9 cellular contexts compared by ENCODE assay signal in genomic region chr7:44985033-44985695, GRCh38. TPM values are rescaled to one million over a fixed set of nuclear protein-coding genes. Genes with fewer than 3 reads are reported as not detected.
A peak's percentile ranks its signal among the peaks of the same experiment; 100 is the strongest.
DNase-seq lines count a peak whose midpoint lies in the region; ATAC-seq and TF ChIP-seq lines count a peak whose summit lies in the region.
"Had no signal": no experiment of that assay in that cellular context is flagged by ENCODE, and none has a peak within 500 bp of the region (broad histone marks: within the 10 kb centered on the region; RNA-seq: fewer than 3 reads in every experiment).

No MANE protein-coding gene starts in this region.

- peaks cover 11% of the 10 kb centered on the region for H3K36me3 ChIP-seq in thoracic aorta

- H3K27me3 ChIP-seq in thoracic aorta (replicated peaks; ENCODE audit: insufficient read depth) = no peaks in the 10 kb centered on the region

- peak overlapping the region; percentile 83 for H3K4me3 ChIP-seq in iPS-18c (ENCODE audit: insufficient read depth, low read depth, low read length)
- H3K4me3 ChIP-seq in thoracic aorta = peak overlapping the region; percentile 78

- H3K4me1 Mint-ChIP-seq in activated T-cell treated with anti-CD3 and anti-CD28 coated beads, Interleukin-2, amount 50 U/mL, for 24 hours (ENCODE audit: low read depth) = peaks cover 71% of the 10 kb centered on the region
- H3K4me1 Mint-ChIP-seq in activated T-helper 1 cell treated with anti-CD3 and anti-CD28 coated beads, Interleukin-12 subunit alpha, Interleukin-12 subunit beta, Interleukin-2, Interleukin-4 antibody, amounts not matched to agents 30 ng/mL and 10 ng/mL and 1 ng/mL, durations not matched to agents 14 hours and 24 hours and 36 hours (ENCODE audit: low read depth) = peaks cover 77% of the 10 kb centered on the region

- peaks cover 12 to 36% of the 10 kb centered on the region in 2 donors for H3K4me1 ChIP-seq in thoracic aorta (ENCODE audit: control insufficient read depth in 1 of 2, low read depth in 2 of 2)

- peak; percentile 53 for DNase-seq in activated T-cell treated with anti-CD3 and anti-CD28 coated beads, Interleukin-2, amount 50 U/mL, for 24 hours
- DNase-seq in activated T-cell treated with anti-CD3 and anti-CD28 coated beads for 4 hours = no peak
- no peak for DNase-seq in activated T-helper 1 cell treated with anti-CD3 and anti-CD28 coated beads, Interleukin-12 subunit alpha, Interleukin-12 subunit beta, Interleukin-2, Interleukin-4 antibody, amounts not matched to agents 30 ng/mL and 10 ng/mL and 1 ng/mL, durations not matched to agents 14 hours and 24 hours and 36 hours (ENCODE audit: low spot score)
- no peak for DNase-seq in thoracic aorta (ENCODE audit: low spot score)
- no peak for DNase-seq in NCI-H2029 (lab: John Stamatoyannopoulos, UW)
- no peak for DNase-seq in effector CD8-positive, alpha-beta T cell (lab: John Stamatoyannopoulos, UW)

- H3K36me3 Mint-ChIP-seq in activated T-cell treated with anti-CD3 and anti-CD28 coated beads, Interleukin-2, amount 50 U/mL, for 24 hours (ENCODE audit: low read depth) = peaks cover 67% of the 10 kb centered on the region
- H3K36me3 Mint-ChIP-seq in activated T-helper 1 cell treated with anti-CD3 and anti-CD28 coated beads, Interleukin-12 subunit alpha, Interleukin-12 subunit beta, Interleukin-2, Interleukin-4 antibody, amounts not matched to agents 30 ng/mL and 10 ng/mL and 1 ng/mL, durations not matched to agents 14 hours and 24 hours and 36 hours (ENCODE audit: low read depth) = peaks cover 51% of the 10 kb centered on the region

- ATAC-seq in thoracic aorta (ENCODE audit: insufficient number of reproducible peaks, low FRiP score, low read depth) = no peak
- ATAC-seq in HG03342 (IDR thresholded peaks at IDR 0.05; ENCODE audit: unreplicated experiment) = no peak

- H3K27ac Mint-ChIP-seq in activated T-cell treated with anti-CD3 and anti-CD28 coated beads, Interleukin-2, amount 50 U/mL, for 24 hours = peak overlapping the region; percentile 100
- peak overlapping the region; percentile 99 for H3K27ac Mint-ChIP-seq in activated T-helper 1 cell treated with anti-CD3 and anti-CD28 coated beads, Interleukin-12 subunit alpha, Interleukin-12 subunit beta, Interleukin-2, Interleukin-4 antibody, amounts not matched to agents 30 ng/mL and 10 ng/mL and 1 ng/mL, durations not matched to agents 14 hours and 24 hours and 36 hours

- TF ChIP-seq CTCF in thoracic aorta (IDR thresholded peaks at IDR 0.05) = no peak

- no peaks in the 10 kb centered on the region for H3K9me3 Mint-ChIP-seq in activated T-cell treated with anti-CD3 and anti-CD28 coated beads, Interleukin-2, amount 50 U/mL, for 24 hours
- no peaks in the 10 kb centered on the region for H3K9me3 Mint-ChIP-seq in activated T-helper 1 cell treated with anti-CD3 and anti-CD28 coated beads, Interleukin-12 subunit alpha, Interleukin-12 subunit beta, Interleukin-2, Interleukin-4 antibody, amounts not matched to agents 30 ng/mL and 10 ng/mL and 1 ng/mL, durations not matched to agents 14 hours and 24 hours and 36 hours

- peaks cover 2% of the 10 kb centered on the region for H3K9me3 ChIP-seq in iPS-18c (ENCODE audit: control insufficient read depth, insufficient read depth, low read length)
- H3K9me3 ChIP-seq in thoracic aorta = no peaks in the 10 kb centered on the region

- intact Hi-C loops in activated T-helper 1 cell treated with anti-CD3 and anti-CD28 coated beads, Interleukin-12 subunit alpha, Interleukin-12 subunit beta, Interleukin-2, Interleukin-4 antibody, amounts not matched to agents 30 ng/mL and 10 ng/mL and 1 ng/mL, durations not matched to agents 14 hours and 24 hours and 36 hours (cut with micrococcal nuclease) = no loop called here

- no peaks in the 10 kb centered on the region for H3K27me3 Mint-ChIP-seq in activated T-cell treated with anti-CD3 and anti-CD28 coated beads, Interleukin-2, amount 50 U/mL, for 24 hours
- no peaks in the 10 kb centered on the region for H3K27me3 Mint-ChIP-seq in activated T-helper 1 cell treated with anti-CD3 and anti-CD28 coated beads, Interleukin-12 subunit alpha, Interleukin-12 subunit beta, Interleukin-2, Interleukin-4 antibody, amounts not matched to agents 30 ng/mL and 10 ng/mL and 1 ng/mL, durations not matched to agents 14 hours and 24 hours and 36 hours (ENCODE audit: insufficient read depth)

- H3K4me3 Mint-ChIP-seq in activated T-cell treated with anti-CD3 and anti-CD28 coated beads, Interleukin-2, amount 50 U/mL, for 24 hours = peak overlapping the region; percentile 93
- peak overlapping the region; percentile 98 for H3K4me3 Mint-ChIP-seq in activated T-helper 1 cell treated with anti-CD3 and anti-CD28 coated beads, Interleukin-12 subunit alpha, Interleukin-12 subunit beta, Interleukin-2, Interleukin-4 antibody, amounts not matched to agents 30 ng/mL and 10 ng/mL and 1 ng/mL, durations not matched to agents 14 hours and 24 hours and 36 hours

- H3K27ac ChIP-seq in thoracic aorta = peak overlapping the region; percentile 88 to 90

RNA-seq across cellular contexts. Expression of gene MYO1G, which starts 6.3 kb away (rescaled TPM):
- total RNA-seq in activated T-helper 1 cell treated with anti-CD3 and anti-CD28 coated beads, Interleukin-12 subunit alpha, Interleukin-12 subunit beta, Interleukin-2, Interleukin-4 antibody, amounts not matched to agents 30 ng/mL and 10 ng/mL and 1 ng/mL, durations not matched to agents 14 hours and 24 hours and 36 hours = 252 and 258 TPM in 2 replicates
- total RNA-seq in thoracic aorta = 10 to 100 TPM in 1 of 2 donors, 1 to 10 TPM in 1; 2.0 to 13.8 TPM
- total RNA-seq: HT1080 had no signal

RNA-seq across cellular contexts. Expression of gene CCM2, which starts 14.8 kb away (rescaled TPM):
- total RNA-seq in activated T-helper 1 cell treated with anti-CD3 and anti-CD28 coated beads, Interleukin-12 subunit alpha, Interleukin-12 subunit beta, Interleukin-2, Interleukin-4 antibody, amounts not matched to agents 30 ng/mL and 10 ng/mL and 1 ng/mL, durations not matched to agents 14 hours and 24 hours and 36 hours = 59.2 and 65.5 TPM in 2 replicates
- 10 to 100 TPM; 43.0 to 49.7 TPM for total RNA-seq in thoracic aorta

Comparison
In these comparisons a context has a peak if more than half of its experiments do, and no peak if none do; other contexts are left out.
1. RNA of gene MYO1G, which starts 6.3 kb away (total RNA-seq): 252 to 258 TPM in activated T-helper 1 cell treated with anti-CD3 and anti-CD28 coated beads, Interleukin-12 subunit alpha, Interleukin-12 subunit beta, Interleukin-2, Interleukin-4 antibody, amounts not matched to agents 30 ng/mL and 10 ng/mL and 1 ng/mL, durations not matched to agents 14 hours and 24 hours and 36 hours; 2.0 to 13.8 TPM in thoracic aorta; every median in the first group is over 10 times any median in the second.